ENCODE assay signal across 23 cellular contexts in the genomic region with DNA sequence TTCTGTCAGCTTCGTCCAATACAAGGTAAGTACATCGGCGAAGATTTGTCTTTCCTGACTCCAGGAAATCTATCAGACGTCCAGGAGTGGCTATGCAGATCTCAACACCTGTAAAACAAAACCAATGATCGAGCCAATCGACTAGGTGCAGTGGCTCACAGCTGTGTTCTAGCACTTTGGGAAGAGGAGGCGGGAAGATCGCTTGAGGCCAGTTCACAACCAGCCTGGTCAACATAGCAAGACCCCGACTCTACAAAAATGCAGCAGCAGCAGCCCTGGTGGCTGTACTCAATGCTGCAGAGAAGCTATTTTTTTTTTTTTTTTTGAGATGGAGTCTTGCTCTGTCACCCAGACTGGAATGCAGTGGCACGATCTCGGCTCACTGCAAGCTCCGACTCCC. TPM values are rescaled to one million over a fixed set of nuclear protein-coding genes. Genes with fewer than 3 reads are reported as not detected.
DNase-seq lines count a peak whose midpoint lies in the region; ATAC-seq and TF ChIP-seq lines count a peak whose summit lies in the region.
"Had no signal": no experiment of that assay in that cellular context is flagged by ENCODE, and none has a peak within 500 bp of the region (broad histone marks: within the 10 kb centered on the region; RNA-seq: fewer than 3 reads in every experiment).

No MANE protein-coding gene starts in this region.

- H2BK15ac ChIP-seq in mesenchymal stem cell (ENCODE audit: low read depth, poor library complexity, severe bottlenecking) = no peak overlapping the region

- peak overlapping the region; percentile 26 for H3K27ac Mint-ChIP-seq in T-helper 2 cell treated with Interferon-gamma antibody and Interleukin-4, amounts not matched to agents 5 μg/mL and 100 μg/mL, for 36 hours
- H3K27ac Mint-ChIP-seq in CD8-positive, alpha-beta T cell = peak overlapping the region; percentile 70
- peak overlapping the region; percentile 18 for H3K27ac Mint-ChIP-seq in activated T-helper 1 cell treated with anti-CD3 and anti-CD28 coated beads, Interleukin-12 subunit alpha, Interleukin-12 subunit beta, Interleukin-2, Interleukin-4 antibody, amounts not matched to agents 30 ng/mL and 10 ng/mL and 1 ng/mL, durations not matched to agents 14 hours and 24 hours and 36 hours

- no peak overlapping the region for H3K27ac ChIP-seq in CD8-positive, alpha-beta T cell (ENCODE audit: low read depth, low read length)
- no peak overlapping the region for H3K27ac ChIP-seq in mesenchymal stem cell (ENCODE audit: low read length, poor library complexity, severe bottlenecking)
- H3K27ac ChIP-seq in tibial nerve = no peak overlapping the region
- no peak overlapping the region for H3K27ac ChIP-seq in coronary artery
- H3K27ac ChIP-seq: 22Rv1, BLaER1, parathyroid adenoma, tibial artery had no signal

- H3K9ac ChIP-seq in mesenchymal stem cell (ENCODE audit: low read length) = peak overlapping the region; percentile 52
- H3K9ac ChIP-seq: BLaER1, parathyroid adenoma had no signal

- H3K4me1 Mint-ChIP-seq in T-helper 2 cell treated with Interferon-gamma antibody and Interleukin-4, amounts not matched to agents 5 μg/mL and 100 μg/mL, for 36 hours (ENCODE audit: low read depth) = peaks cover 51% of the 10 kb centered on the region
- peaks cover 54% of the 10 kb centered on the region for H3K4me1 Mint-ChIP-seq in CD8-positive, alpha-beta T cell (ENCODE audit: low read depth)
- peaks cover 50% of the 10 kb centered on the region for H3K4me1 Mint-ChIP-seq in activated T-helper 1 cell treated with anti-CD3 and anti-CD28 coated beads, Interleukin-12 subunit alpha, Interleukin-12 subunit beta, Interleukin-2, Interleukin-4 antibody, amounts not matched to agents 30 ng/mL and 10 ng/mL and 1 ng/mL, durations not matched to agents 14 hours and 24 hours and 36 hours (ENCODE audit: low read depth)

- H2BK5ac ChIP-seq in mesenchymal stem cell (ENCODE audit: low read depth, low read length, poor library complexity, severe bottlenecking) = no peak overlapping the region

- H3K4me1 ChIP-seq in CD8-positive, alpha-beta T cell (ENCODE audit: insufficient read depth, low read length) = peaks cover 42% of the 10 kb centered on the region
- H3K4me1 ChIP-seq in mesenchymal stem cell (ENCODE audit: control insufficient read depth, insufficient read depth, low read depth, low read length) (peaks cover 3% of the 10 kb centered on the region), tibial nerve (peaks cover 0 to 82% (median 20%) of the 10 kb centered on the region in 4 donors)
- H3K4me1 ChIP-seq: BLaER1, HAP-1 had no signal

- no peak for TF ChIP-seq EP300 in tibial nerve (IDR thresholded peaks at IDR 0.05)

- TF ChIP-seq CTCF in CD8-positive, alpha-beta T cell (IDR thresholded peaks at IDR 0.05) = no peak
- TF ChIP-seq CTCF in tibial nerve (IDR thresholded peaks at IDR 0.05) (no peak), coronary artery (IDR thresholded peaks at IDR 0.05) (no peak)

- H3K36me3 ChIP-seq in CD8-positive, alpha-beta T cell (ENCODE audit: insufficient read depth, low read length) = peaks cover 90% of the 10 kb centered on the region
- H3K36me3 ChIP-seq in mesenchymal stem cell (ENCODE audit: control insufficient read depth in 1 of 2, insufficient read depth in 2 of 2, low read depth in 1 of 2, low read length in 2 of 2) = peaks cover 49 to 99% of the 10 kb centered on the region in 2 experiments
- H3K36me3 ChIP-seq in tibial nerve = peaks cover 21 to 100% (median 68%) of the 10 kb centered on the region in 3 donors

- no peak overlapping the region for H2AFZ ChIP-seq in mesenchymal stem cell (ENCODE audit: low read depth, low read length)
- H2AFZ ChIP-seq: parathyroid adenoma had no signal

- H3K4me3 ChIP-seq in CD8-positive, alpha-beta T cell (ENCODE audit: low read depth, low read length) = no peak overlapping the region
- H3K4me3 ChIP-seq in mesenchymal stem cell (ENCODE audit: insufficient read depth in 1 of 2, low read depth in 1 of 2, low read length in 2 of 2) = no peak overlapping the region
- no peak overlapping the region for H3K4me3 ChIP-seq in tibial nerve
- no peak overlapping the region for H3K4me3 ChIP-seq in coronary artery
- H3K4me3 ChIP-seq: BLaER1, HAP-1, heart right ventricle, K562, tibial artery had no signal

- H3K4me2 ChIP-seq in mesenchymal stem cell (ENCODE audit: low read length, poor library complexity, severe bottlenecking) = no peak overlapping the region
- H3K4me2 ChIP-seq: BLaER1 had no signal

- H3K36me3 Mint-ChIP-seq in T-helper 2 cell treated with Interferon-gamma antibody and Interleukin-4, amounts not matched to agents 5 μg/mL and 100 μg/mL, for 36 hours (ENCODE audit: low read depth) = peaks cover 72% of the 10 kb centered on the region
- peaks cover 90% of the 10 kb centered on the region for H3K36me3 Mint-ChIP-seq in CD8-positive, alpha-beta T cell
- peaks cover 72% of the 10 kb centered on the region for H3K36me3 Mint-ChIP-seq in activated T-helper 1 cell treated with anti-CD3 and anti-CD28 coated beads, Interleukin-12 subunit alpha, Interleukin-12 subunit beta, Interleukin-2, Interleukin-4 antibody, amounts not matched to agents 30 ng/mL and 10 ng/mL and 1 ng/mL, durations not matched to agents 14 hours and 24 hours and 36 hours (ENCODE audit: low read depth)

- TF ChIP-seq POLR2A in tibial nerve (IDR thresholded peaks at IDR 0.05) = no peak

- ATAC-seq in CD8-positive, alpha-beta T cell = no peak
- ATAC-seq: heart right ventricle; K562; stimulated activated naive CD8-positive, alpha-beta T cell treated with anti-CD3 and anti-CD28 coated beads, Interleukin-15, Interleukin-2, amounts not matched to agents 100 U/mL and 50 U/mL, for 24 hours had no signal

- CTCF ChIA-PET in CD8-positive, alpha-beta T cell (lab: Charles Lee) = interaction anchor here (1.2 kb wide), 1 partner anchor 376 kb away, joined by 3 read pairs; no protein-coding TSS in a partner anchor

- H2BK120ac ChIP-seq in mesenchymal stem cell (ENCODE audit: low read depth, low read length) = no peak overlapping the region

- no peak overlapping the region for H3K4ac ChIP-seq in mesenchymal stem cell (ENCODE audit: low read depth in 1 of 2, low read length in 2 of 2)

- H3K79me1 ChIP-seq in mesenchymal stem cell (replicated peaks; ENCODE audit: low read length, poor library complexity, severe bottlenecking) = peaks cover 8% of the 10 kb centered on the region

- POLR2A ChIA-PET in CD8-positive, alpha-beta T cell (lab: Charles Lee) = interaction anchor here (1.0 to 2.6 kb wide), 3 partner anchors 9 to 14 kb away, joined by 3 to 12 read pairs (median 8); no protein-coding TSS in a partner anchor

- no peaks in the 10 kb centered on the region for H3K27me3 Mint-ChIP-seq in T-helper 2 cell treated with Interferon-gamma antibody and Interleukin-4, amounts not matched to agents 5 μg/mL and 100 μg/mL, for 36 hours (ENCODE audit: low read depth)
- no peaks in the 10 kb centered on the region for H3K27me3 Mint-ChIP-seq in CD8-positive, alpha-beta T cell (ENCODE audit: low read depth)
- no peaks in the 10 kb centered on the region for H3K27me3 Mint-ChIP-seq in activated T-helper 1 cell treated with anti-CD3 and anti-CD28 coated beads, Interleukin-12 subunit alpha, Interleukin-12 subunit beta, Interleukin-2, Interleukin-4 antibody, amounts not matched to agents 30 ng/mL and 10 ng/mL and 1 ng/mL, durations not matched to agents 14 hours and 24 hours and 36 hours (ENCODE audit: insufficient read depth)

- no peak overlapping the region for H4K91ac ChIP-seq in mesenchymal stem cell (ENCODE audit: low read length)

- intact Hi-C loops in CD8-positive, alpha-beta T cell (cut with DNase I, micrococcal nuclease) = no loop called here
- intact Hi-C loops in activated T-helper 1 cell treated with anti-CD3 and anti-CD28 coated beads, Interleukin-12 subunit alpha, Interleukin-12 subunit beta, Interleukin-2, Interleukin-4 antibody, amounts not matched to agents 30 ng/mL and 10 ng/mL and 1 ng/mL, durations not matched to agents 14 hours and 24 hours and 36 hours (cut with micrococcal nuclease) = no loop called here

- no peaks in the 10 kb centered on the region for H3K27me3 ChIP-seq in CD8-positive, alpha-beta T cell (ENCODE audit: insufficient read depth, low read length)
- H3K27me3 ChIP-seq in mesenchymal stem cell (ENCODE audit: control insufficient read depth in 1 of 2, insufficient read depth in 1 of 2, low read length in 2 of 2) (no peaks in the 10 kb centered on the region), tibial nerve (no peaks in the 10 kb centered on the region)
- H3K27me3 ChIP-seq: BLaER1, heart right ventricle, tibial artery had no signal

- 95% methylated on average over 12 of the region's 12 CpGs for WGBS in mesenchymal stem cell
- WGBS in tibial nerve, 2 donors = 85 to 88% methylated on average over 12 of the region's 12 CpGs

- H2AK5ac ChIP-seq in mesenchymal stem cell (ENCODE audit: low read length, severe bottlenecking) = no peak overlapping the region

- H4K8ac ChIP-seq in mesenchymal stem cell (ENCODE audit: low read length) = no peak overlapping the region

- H3K14ac ChIP-seq in mesenchymal stem cell (ENCODE audit: low read length in 2 of 2) = no peak overlapping the region

- H2BK12ac ChIP-seq in mesenchymal stem cell (ENCODE audit: low read length in 2 of 2) = no peak overlapping the region

- no peaks in the 10 kb centered on the region for H3K9me3 Mint-ChIP-seq in T-helper 2 cell treated with Interferon-gamma antibody and Interleukin-4, amounts not matched to agents 5 μg/mL and 100 μg/mL, for 36 hours
- H3K9me3 Mint-ChIP-seq in CD8-positive, alpha-beta T cell = no peaks in the 10 kb centered on the region
- H3K9me3 Mint-ChIP-seq in activated T-helper 1 cell treated with anti-CD3 and anti-CD28 coated beads, Interleukin-12 subunit alpha, Interleukin-12 subunit beta, Interleukin-2, Interleukin-4 antibody, amounts not matched to agents 30 ng/mL and 10 ng/mL and 1 ng/mL, durations not matched to agents 14 hours and 24 hours and 36 hours = no peaks in the 10 kb centered on the region

- no peak overlapping the region for H3K4me3 Mint-ChIP-seq in T-helper 2 cell treated with Interferon-gamma antibody and Interleukin-4, amounts not matched to agents 5 μg/mL and 100 μg/mL, for 36 hours
- no peak overlapping the region for H3K4me3 Mint-ChIP-seq in CD8-positive, alpha-beta T cell
- no peak overlapping the region for H3K4me3 Mint-ChIP-seq in activated T-helper 1 cell treated with anti-CD3 and anti-CD28 coated beads, Interleukin-12 subunit alpha, Interleukin-12 subunit beta, Interleukin-2, Interleukin-4 antibody, amounts not matched to agents 30 ng/mL and 10 ng/mL and 1 ng/mL, durations not matched to agents 14 hours and 24 hours and 36 hours

- H3K23ac ChIP-seq in mesenchymal stem cell (ENCODE audit: low read length in 2 of 2) = no peak overlapping the region

- H3K18ac ChIP-seq in mesenchymal stem cell (ENCODE audit: low read depth in 1 of 2, low read length in 2 of 2) = no peak overlapping the region

- no peak for DNase-seq in T-helper 2 cell treated with Interferon-gamma antibody and Interleukin-4, amounts not matched to agents 5 μg/mL and 100 μg/mL, for 36 hours (ENCODE audit: low spot score)
- no peak for DNase-seq in T-helper 2 cell
- no peak for DNase-seq in CD8-positive, alpha-beta T cell
- no peak for DNase-seq in activated T-helper 1 cell treated with anti-CD3 and anti-CD28 coated beads, Interleukin-12 subunit alpha, Interleukin-12 subunit beta, Interleukin-2, Interleukin-4 antibody, amounts not matched to agents 30 ng/mL and 10 ng/mL and 1 ng/mL, durations not matched to agents 14 hours and 24 hours and 36 hours (ENCODE audit: low spot score)
- no peak for DNase-seq in mesenchymal stem cell
- DNase-seq in tibial nerve (ENCODE audit: low spot score in 2 of 2) = no peak
- no peak for DNase-seq in coronary artery (ENCODE audit: low spot score)
- no peak for DNase-seq in DMS 273 (lab: John Stamatoyannopoulos, UW; ENCODE audit: unreplicated experiment)
- DNase-seq: anterior cingulate cortex; heart right ventricle; NCI-H2171 treated with DMSO at 0.1 percent for 48 hours; NCI-H774; Right ventricle myocardium superior; stimulated activated CD4-positive, alpha-beta T cell treated with anti-CD3 and anti-CD28 coated beads, Interleukin-1b, Interleukin-23, amount 100 ng/mL, for 48 hours; stimulated activated naive CD8-positive, alpha-beta T cell treated with anti-CD3 and anti-CD28 coated beads, Interleukin-15, Interleukin-2, amounts not matched to agents 100 U/mL and 50 U/mL, for 24 hours; SW 1271; tibial artery had no signal

- H3K9me3 ChIP-seq in CD8-positive, alpha-beta T cell (ENCODE audit: low read length) = no peaks in the 10 kb centered on the region
- H3K9me3 ChIP-seq in mesenchymal stem cell (ENCODE audit: control insufficient read depth, low read length) (no peaks in the 10 kb centered on the region), tibial nerve (no peaks in the 10 kb centered on the region)
- H3K9me3 ChIP-seq: BLaER1, HAP-1, heart right ventricle, tibial artery had no signal

RNA-seq across cellular contexts. Expression of a gene that starts 11.2 kb away (rescaled TPM):
- total RNA-seq in CD8-positive, alpha-beta T cell = 100 to 1,000 TPM; 348 to 386 TPM
- 356 and 358 TPM in 2 replicates for total RNA-seq in activated T-helper 1 cell treated with anti-CD3 and anti-CD28 coated beads, Interleukin-12 subunit alpha, Interleukin-12 subunit beta, Interleukin-2, Interleukin-4 antibody, amounts not matched to agents 30 ng/mL and 10 ng/mL and 1 ng/mL, durations not matched to agents 14 hours and 24 hours and 36 hours
- 121 TPM for polyA plus RNA-seq in mesenchymal stem cell (2013, experiment 1 of 2)
- 114 TPM for polyA plus RNA-seq in mesenchymal stem cell (2013, experiment 2 of 2)
- 100 to 1,000 TPM; 734 to 934 (median 864) TPM for total RNA-seq in tibial nerve

RNA-seq across cellular contexts. Expression of a gene that starts 27.0 kb away (rescaled TPM):
- total RNA-seq in CD8-positive, alpha-beta T cell = not detected
- 1.1 and 1.3 TPM in 2 replicates for total RNA-seq in activated T-helper 1 cell treated with anti-CD3 and anti-CD28 coated beads, Interleukin-12 subunit alpha, Interleukin-12 subunit beta, Interleukin-2, Interleukin-4 antibody, amounts not matched to agents 30 ng/mL and 10 ng/mL and 1 ng/mL, durations not matched to agents 14 hours and 24 hours and 36 hours
- 167 TPM for polyA plus RNA-seq in mesenchymal stem cell (2013, experiment 1 of 2)
- polyA plus RNA-seq in mesenchymal stem cell (2013, experiment 2 of 2) = 172 TPM
- 10 to 100 TPM in 3 of 4 donors, 1 to 10 TPM in 1; 6.1 to 18.0 (median 10.6) TPM for total RNA-seq in tibial nerve
- total RNA-seq: OCI-LY7 had no signal

RNA-seq across cellular contexts. Expression of a gene that starts 39.9 kb away (rescaled TPM):
- total RNA-seq in CD8-positive, alpha-beta T cell = not detected
- total RNA-seq in activated T-helper 1 cell treated with anti-CD3 and anti-CD28 coated beads, Interleukin-12 subunit alpha, Interleukin-12 subunit beta, Interleukin-2, Interleukin-4 antibody, amounts not matched to agents 30 ng/mL and 10 ng/mL and 1 ng/mL, durations not matched to agents 14 hours and 24 hours and 36 hours = not detected in 2 replicates
- 0.08 TPM for polyA plus RNA-seq in mesenchymal stem cell (2013, experiment 1 of 2)
- 0.05 TPM for polyA plus RNA-seq in mesenchymal stem cell (2013, experiment 2 of 2)
- 1 to 10 TPM in 3 of 4 donors, under 1 TPM in 1; 0.63 to 1.6 (median 1.1) TPM for total RNA-seq in tibial nerve
- total RNA-seq: OCI-LY7 had no signal

Comparison
In these comparisons a context has a peak if more than half of its experiments do, and no peak if none do; other contexts are left out.
1. H3K27ac Mint-ChIP-seq: peak in every context shown above with its lines; median percentile 70 in CD8-positive, alpha-beta T cell; 26 in T-helper 2 cell treated with Interferon-gamma antibody and Interleukin-4, amounts not matched to agents 5 μg/mL and 100 μg/mL, for 36 hours; 18 in activated T-helper 1 cell treated with anti-CD3 and anti-CD28 coated beads, Interleukin-12 subunit alpha, Interleukin-12 subunit beta, Interleukin-2, Interleukin-4 antibody, amounts not matched to agents 30 ng/mL and 10 ng/mL and 1 ng/mL, durations not matched to agents 14 hours and 24 hours and 36 hours.